Comparison of ENCODE assay signal across 8 cellular contexts in the genomic region with DNA sequence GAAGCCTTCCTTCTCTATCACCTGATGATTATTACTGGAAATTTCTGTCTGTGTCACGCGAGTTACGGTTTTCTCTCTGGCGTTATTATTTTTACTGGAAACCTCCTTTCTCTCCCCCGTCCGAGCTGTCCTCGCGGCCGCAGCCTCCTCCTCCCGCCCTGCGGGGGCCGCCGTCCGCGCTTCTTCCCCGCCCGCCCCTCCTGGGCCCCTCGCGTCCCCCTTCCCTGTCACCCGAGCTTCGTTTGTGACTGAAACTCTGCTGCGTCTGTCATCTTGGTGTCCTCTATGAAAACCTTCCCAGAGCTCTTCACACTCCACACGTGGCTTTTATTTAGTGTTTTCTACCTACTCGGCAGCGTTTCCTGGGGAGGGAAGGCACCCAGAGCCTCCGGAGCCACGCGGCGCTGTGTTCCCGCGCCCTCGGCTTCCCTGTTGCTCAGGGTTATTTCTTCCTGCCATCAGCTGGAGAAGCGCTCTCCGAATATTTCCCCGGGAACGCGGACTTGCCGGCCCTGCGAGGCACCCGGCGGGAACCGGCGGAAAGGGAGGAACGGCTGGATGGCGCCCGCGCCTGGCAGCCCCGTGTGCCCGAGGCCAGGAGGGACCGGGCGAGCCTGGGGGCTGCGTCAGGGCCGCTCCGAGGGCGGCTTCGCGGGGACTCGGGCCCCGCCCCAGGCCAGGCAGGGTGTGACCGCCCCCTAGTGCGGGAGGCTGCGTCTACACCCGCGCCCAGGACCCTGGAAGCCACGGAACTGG. TPM values are rescaled to one million over a fixed set of nuclear protein-coding genes. Genes with fewer than 3 reads are reported as not detected.
DNase-seq lines count a peak whose midpoint lies in the region; ATAC-seq and TF ChIP-seq lines count a peak whose summit lies in the region.

No MANE protein-coding gene starts in this region.

- H3K36me3 ChIP-seq in duodenal mucosa (ENCODE audit: control insufficient read depth in 1 of 2, insufficient read depth in 2 of 2, low read length in 2 of 2), result no peaks in the 10 kb centered on the region
- no peaks in the 10 kb centered on the region for H3K36me3 ChIP-seq in lung (ENCODE audit: control insufficient read depth in 2 of 2, insufficient read depth in 2 of 2, low read length in 2 of 2)
- no peaks in the 10 kb centered on the region for H3K36me3 ChIP-seq in thymus (ENCODE audit: control insufficient read depth, insufficient read depth)

- H3K27me3 ChIP-seq in AG04450 (ENCODE audit: control insufficient read depth, insufficient read depth, low read length), result peaks cover 13% of the 10 kb centered on the region
- H3K27me3 ChIP-seq in duodenal mucosa (ENCODE audit: control insufficient read depth in 1 of 2, insufficient read depth in 2 of 2, low read length in 2 of 2), result peaks cover 10 to 15% of the 10 kb centered on the region in 2 donors
- H3K27me3 ChIP-seq in lung (ENCODE audit: control insufficient read depth, insufficient read depth), result no peaks in the 10 kb centered on the region
- H3K27me3 ChIP-seq in thymus (ENCODE audit: control insufficient read depth, insufficient read depth), result peaks cover 9% of the 10 kb centered on the region

- peaks cover 4% of the 10 kb centered on the region; the same call in 1 of the 2 replicates for H3K9me3 ChIP-seq in AG04450 (ENCODE audit: control insufficient read depth, insufficient read depth, low read length)
- no peaks in the 10 kb centered on the region for H3K9me3 ChIP-seq in duodenal mucosa (ENCODE audit: control insufficient read depth in 1 of 2, low read length in 2 of 2)
- H3K9me3 ChIP-seq in lung (ENCODE audit: control insufficient read depth in 2 of 2, insufficient read depth in 1 of 2, low read length in 1 of 2), result no peaks in the 10 kb centered on the region
- H3K9me3 ChIP-seq in thymus (ENCODE audit: control insufficient read depth), result no peaks in the 10 kb centered on the region

- no peak overlapping the region for H3K9ac ChIP-seq in duodenal mucosa (ENCODE audit: low read depth in 1 of 2, low read length in 2 of 2)

- POLR2A ChIA-PET in AG04450 (lab: Yijun Ruan, JAX), result no interaction called here

- DNase-seq in AG04450 (ENCODE audit: low read depth, low spot score) (no peak), NCI-H1092 (lab: John Stamatoyannopoulos, UW) (peak; percentile 48), lung (ENCODE audit: low spot score) (no peak), NCI-H2081 (lab: John Stamatoyannopoulos, UW) (no peak), SIG-M5 treated with dmso at 0.1 percent for 504 hours (lab: John Stamatoyannopoulos, UW; ENCODE audit: unreplicated experiment) (no peak)

- H3K4me3 ChIP-seq in AG04450 (ENCODE audit: low read depth, low read length) (peak overlapping the region; percentile 34), duodenal mucosa (ENCODE audit: low read depth in 1 of 2, low read length in 2 of 2) (peak overlapping the region; percentile 19 to 40), lung (no peak overlapping the region), thymus (ENCODE audit: low read length) (peak overlapping the region; percentile 52)

- H3K27ac ChIP-seq in AG04450 (ENCODE audit: low read depth, low read length) (no peak overlapping the region), duodenal mucosa (ENCODE audit: low read depth, low read length) (no peak overlapping the region), lung (ENCODE audit: low read depth in 1 of 2, low read length in 1 of 2) (peak overlapping the region in 1 of 2 donors; percentile 3), thymus (ENCODE audit: low read depth) (no peak overlapping the region)

- peaks cover 0 to 12% of the 10 kb centered on the region in 2 donors for H3K4me1 ChIP-seq in duodenal mucosa (ENCODE audit: control insufficient read depth in 1 of 2, insufficient read depth in 2 of 2, low read length in 2 of 2)
- peaks cover 0 to 3% of the 10 kb centered on the region in 2 donors for H3K4me1 ChIP-seq in lung (ENCODE audit: control insufficient read depth in 2 of 2, insufficient read depth in 2 of 2, low read length in 2 of 2)
- peaks cover 13% of the 10 kb centered on the region for H3K4me1 ChIP-seq in thymus (ENCODE audit: control insufficient read depth, insufficient read depth, low read length)

- TF ChIP-seq CTCF in AG04450 (IDR thresholded peaks at IDR 0.05; ENCODE audit: low read depth, low read length) (peak; percentile 37; the same call in 1 of the 2 replicates), lung (IDR thresholded peaks at IDR 0.05; ENCODE audit: control extremely low read depth, extremely low read depth) (no peak)

- CTCF ChIA-PET in AG04450 (lab: Charles Lee), result interaction anchor here (0.5 to 0.9 kb wide), 4 partner anchors 12 to 386 kb away, joined by 3 read pairs; no protein-coding TSS in a partner anchor

- ATAC-seq in lung (ENCODE audit: insufficient read depth, low FRiP score) (peak; percentile 45), GM21825 (IDR thresholded peaks at IDR 0.05; ENCODE audit: unreplicated experiment) (no peak)

- 6 to 7% methylated on average over 65 of the region's 65 CpGs for WGBS in lung, 2 donors
- 10% methylated on average over 65 of the region's 65 CpGs for WGBS in thymus

RNA-seq across cellular contexts. Expression of a gene that starts 33.9 kb away (rescaled TPM):
- polyA plus RNA-seq in AG04450 (2011; rRNA removed) (13.8 and 14.4 TPM in 2 replicates), lung (1 to 10 TPM; 2.7 to 3.1 TPM), thymus (2.1 TPM)
- polyA minus RNA-seq in AG04450 (2011; rRNA and poly(A)+ RNA removed), result 4.6 and 9.1 TPM in 2 replicates
- 1 to 10 TPM; 3.3 to 6.2 TPM for total RNA-seq in lung

RNA-seq across cellular contexts. Expression of a gene that starts 34.0 kb away (rescaled TPM):
- polyA plus RNA-seq in AG04450 (2011; rRNA removed) (10.6 and 14.4 TPM in 2 replicates), lung (10 to 100 TPM; 24.3 to 26.2 TPM), thymus (54.8 TPM)
- polyA minus RNA-seq in AG04450 (2011; rRNA and poly(A)+ RNA removed), result 14.0 and 15.6 TPM in 2 replicates
- 10 to 100 TPM; 48.4 to 69.7 TPM for total RNA-seq in lung
